Comparison of ENCODE assay signal across 11 cellular contexts in the genomic region with DNA sequence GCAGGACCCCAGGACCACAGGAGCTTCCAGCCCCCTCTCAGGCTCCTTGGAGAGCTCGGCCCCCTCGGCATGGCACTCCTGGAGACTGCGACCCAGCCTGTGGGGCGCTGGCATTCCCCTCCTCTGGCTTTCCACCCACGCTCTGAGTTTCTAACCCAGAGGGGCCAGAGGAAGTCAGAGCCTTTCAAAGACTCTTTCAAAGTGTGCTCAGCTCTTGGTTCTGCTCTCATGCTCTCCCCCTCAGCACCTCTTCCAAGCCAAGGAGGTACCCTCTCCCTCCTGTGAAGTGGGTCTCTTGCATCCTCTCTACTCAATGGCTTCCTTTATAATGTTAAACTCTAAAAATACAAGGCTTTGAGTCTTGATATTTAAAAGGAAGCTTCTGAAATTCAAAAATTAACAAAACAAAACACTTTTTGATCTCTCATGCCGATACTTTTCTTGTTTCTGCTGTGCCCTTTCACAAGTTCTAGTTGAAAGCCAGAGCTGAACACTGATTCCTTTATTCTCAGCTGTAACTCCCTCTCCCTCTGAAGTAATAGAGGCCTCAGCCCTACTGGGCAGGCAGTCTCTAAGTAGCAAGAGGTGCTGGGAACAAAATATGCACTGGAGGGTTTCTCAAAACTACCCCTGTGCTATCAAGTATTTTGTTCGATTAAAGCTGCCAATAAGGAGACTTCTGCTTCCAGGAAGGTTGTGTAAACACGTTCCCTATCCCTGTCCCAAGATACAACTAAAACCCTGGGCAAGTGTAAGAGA.
DNase-seq lines count a peak whose midpoint lies in the region; ATAC-seq and TF ChIP-seq lines count a peak whose summit lies in the region.
"Had no signal": no experiment of that assay in that cellular context is flagged by ENCODE, and none has a peak within 500 bp of the region (broad histone marks: within the 10 kb centered on the region; RNA-seq: fewer than 3 reads in every experiment).

No MANE protein-coding gene starts in this region.

- CTCF ChIA-PET in GM10248 (lab: Yijun Ruan, JAX): interaction anchor here (1.2 to 2.7 kb wide), 2 partner anchors 10 to 11 kb away, joined by 5 to 13 read pairs; no protein-coding TSS in a partner anchor

- no peak overlapping the region for H3K4me3 ChIP-seq in endodermal cell (ENCODE audit: low read length)
- no peak overlapping the region for H3K4me3 ChIP-seq in prostate gland

- H3K36me3 ChIP-seq in endodermal cell (ENCODE audit: control insufficient read depth, insufficient read depth, low read length) (no peaks in the 10 kb centered on the region), prostate gland (no peaks in the 10 kb centered on the region)
- H3K36me3 ChIP-seq: neutrophil had no signal

- ATAC-seq in GM21619 (IDR thresholded peaks at IDR 0.05; ENCODE audit: unreplicated experiment): no peak

- intact Hi-C loops in prostate gland (cut with DNase I): no loop called here

- POLR2A ChIA-PET in GM10248 (lab: Yijun Ruan, JAX): interaction anchor here (0.5 to 0.6 kb wide), 2 partner anchors 213 to 462 kb away, joined by 3 to 6 read pairs; no protein-coding TSS in a partner anchor

- H3K27ac ChIP-seq in endodermal cell (ENCODE audit: low read depth, low read length): no peak overlapping the region
- H3K27ac ChIP-seq in prostate gland: no peak overlapping the region
- H3K27ac ChIP-seq: neutrophil had no signal

- in situ Hi-C loops in SK-MEL-5 (cut with HindIII; ENCODE audit: low pct_unique_long_range_greater_than_20kb, low sequenced_read_pairs): no loop called here

- peaks cover 11% of the 10 kb centered on the region for H3K27me3 ChIP-seq in endodermal cell (ENCODE audit: control insufficient read depth, insufficient read depth, low read length, poor library complexity, severe bottlenecking)
- no peaks in the 10 kb centered on the region for H3K27me3 ChIP-seq in prostate gland (replicated peaks; ENCODE audit: insufficient read depth)

- no peak for TF ChIP-seq POLR2A in prostate gland (IDR thresholded peaks at IDR 0.05)

- peaks cover 84% of the 10 kb centered on the region for H3K27me3 Mint-ChIP-seq in endodermal cell (ENCODE audit: insufficient read depth)

- TF ChIP-seq CTCF in GM10248 (IDR thresholded peaks at IDR 0.05; ENCODE audit: control extremely low read depth, extremely low read depth, low read depth, missing control alignments) (no peak), endodermal cell (conservative IDR thresholded peaks at IDR 0.05) (no peak), prostate gland (IDR thresholded peaks at IDR 0.05) (no peak)

- no peaks in the 10 kb centered on the region for H3K4me1 Mint-ChIP-seq in endodermal cell

- H3K9me3 Mint-ChIP-seq in endodermal cell: no peaks in the 10 kb centered on the region

- DNase-seq in GM10248 (ENCODE audit: extremely low spot score) (peak; percentile 39), SK-MEL-5 (ENCODE audit: low read depth, low spot score) (peak; percentile 94), endodermal cell (peak; percentile 53), prostate gland (ENCODE audit: low spot score) (no peak), NCI-H1930 (lab: John Stamatoyannopoulos, UW) (no peak), inferior parietal cortex (ENCODE audit: extremely low spot score) (no peak)
- peak; percentile 4 for DNase-seq in stimulated activated CD4-positive, alpha-beta T cell treated with anti-CD3 and anti-CD28 coated beads, Interleukin-12 subunit alpha, Interleukin-12 subunit beta, amount 100 ng/mL, for 4 hours
- DNase-seq: DMS153, NCI-H1436 had no signal

- no peak overlapping the region for H3K9ac ChIP-seq in endodermal cell (ENCODE audit: extremely low read depth, low read length, poor library complexity, severe bottlenecking)

- H3K4me1 ChIP-seq in endodermal cell (ENCODE audit: control insufficient read depth, insufficient read depth, low read length) (no peaks in the 10 kb centered on the region), prostate gland (replicated peaks) (no peaks in the 10 kb centered on the region)

- WGBS in endodermal cell (ENCODE audit: insufficient coverage in 1 of 2, insufficient read length in 1 of 2), 2 experiments: 52 to 60% methylated on average over 7 to 8 of the region's 8 CpGs
- WGBS in prostate gland: 70% methylated on average over 8 of the region's 8 CpGs

- no peak overlapping the region for H3K4me3 Mint-ChIP-seq in endodermal cell

- H3K9me3 ChIP-seq in endodermal cell (ENCODE audit: control insufficient read depth, low read length) (no peaks in the 10 kb centered on the region), prostate gland (no peaks in the 10 kb centered on the region)
- H3K9me3 ChIP-seq: neutrophil had no signal

- no peak overlapping the region for H3K27ac Mint-ChIP-seq in endodermal cell

- no peaks in the 10 kb centered on the region for H3K36me3 Mint-ChIP-seq in endodermal cell (ENCODE audit: low read depth)

Comparison
In these comparisons a context has a peak if more than half of its experiments do, and no peak if none do; other contexts are left out.
1. DNase-seq: peak in GM10248 (single experiment), SK-MEL-5 (single experiment), endodermal cell (single experiment) and stimulated activated CD4-positive, alpha-beta T cell treated with anti-CD3 and anti-CD28 coated beads, Interleukin-12 subunit alpha, Interleukin-12 subunit beta, amount 100 ng/mL, for 4 hours (single experiment); none in prostate gland (single experiment), NCI-H1930 (0 of 2) and inferior parietal cortex (single experiment).